Comparison of ENCODE assay signal across 1 cellular context in genomic region chr6:158559895-158560786, GRCh38.
A peak's percentile ranks its signal among the peaks of the same experiment; 100 is the strongest.
TF ChIP-seq lines count a peak whose summit lies in the region.

TSS of gene TMEM181 (plus strand) at chr6:158560091. CDS start at chr6:158560225, 134 bp downstream.

TF ChIP-seq in K562, 482 proteins besides CTCF, POLR2A, EP300 and RAD21 (continued from another document and continues in another):
- TF ChIP-seq ZBTB33 (CRISPR knock-in tag; IDR thresholded peaks at IDR 0.05) (peak; percentile 74; the same call in 1 of the 2 replicates), NFIC (IDR thresholded peaks at IDR 0.05) (no peak; the same call in 1 of the 2 replicates), NFRKB (IDR thresholded peaks at IDR 0.05; ENCODE audit: low read depth) (no peak), ZNF780A (CRISPR knock-in tag; IDR thresholded peaks at IDR 0.05) (no peak), ZNF561 (CRISPR knock-in tag; conservative IDR thresholded peaks at IDR 0.05) (no peak), PHTF2 (CRISPR knock-in tag; IDR thresholded peaks at IDR 0.05) (no peak), STAT5A (IDR thresholded peaks at IDR 0.05; ENCODE audit: borderline replicate concordance, low read length) (no peak), ZBTB9 (CRISPR knock-in tag; IDR thresholded peaks at IDR 0.05) (peak; percentile 87), HIVEP1 (CRISPR knock-in tag; IDR thresholded peaks at IDR 0.05) (no peak), ZZZ3 (IDR thresholded peaks at IDR 0.05) (no peak), SRSF3 (IDR thresholded peaks at IDR 0.05; ENCODE audit: insufficient read depth, low read length) (no peak), HSF4 (CRISPR knock-in tag; IDR thresholded peaks at IDR 0.05; ENCODE audit: borderline replicate concordance) (no peak), TAF7 (tag; IDR thresholded peaks at IDR 0.05) (no peak), GTF2F1 (IDR thresholded peaks at IDR 0.05; ENCODE audit: low read depth, low read length) (no peak), ZNF695 (CRISPR knock-in tag; IDR thresholded peaks at IDR 0.05) (no peak), BRD4 (IDR thresholded peaks at IDR 0.05) (no peak), ZSCAN29 (IDR thresholded peaks at IDR 0.05) (no peak), TARDBP (IDR thresholded peaks at IDR 0.05) (no peak), RAD51 (IDR thresholded peaks at IDR 0.05; ENCODE audit: borderline replicate concordance, low read depth) (peak; percentile 64; the same call in 1 of the 2 replicates), HMG20B (CRISPR knock-in tag; IDR thresholded peaks at IDR 0.05) (0 out of 2 replicates have a peak, but pooled peaks have one; percentile 56), ATF7 (IDR thresholded peaks at IDR 0.05) (peak; percentile 87), CREB1 (IDR thresholded peaks at IDR 0.05) (peak; percentile 98), CREB1 (CRISPR knock-in tag; IDR thresholded peaks at IDR 0.05) (peak; percentile 97), ZNF165 (CRISPR knock-in tag; IDR thresholded peaks at IDR 0.05; ENCODE audit: borderline replicate concordance) (no peak), OTX1 (CRISPR knock-in tag; IDR thresholded peaks at IDR 0.05) (no peak), EHMT2 (IDR thresholded peaks at IDR 0.05) (no peak), NFYB (IDR thresholded peaks at IDR 0.05; ENCODE audit: extremely low read depth, insufficient read length) (no peak), IRF1 (CRISPR knock-in tag; IDR thresholded peaks at IDR 0.05; ENCODE audit: borderline replicate concordance) (no peak), ZNF592 (IDR thresholded peaks at IDR 0.05) (peak; percentile 50; the same call in 1 of the 2 replicates), ZFP91 (CRISPR knock-in tag; IDR thresholded peaks at IDR 0.05) (no peak), ZNF134 (CRISPR knock-in tag; conservative IDR thresholded peaks at IDR 0.05) (0 out of 2 replicates have a peak, but pooled peaks have one; percentile 20), MITF (IDR thresholded peaks at IDR 0.05) (peak; percentile 97), ZFP36 (IDR thresholded peaks at IDR 0.05; ENCODE audit: low read depth, low read length, partially characterized antibody) (no peak), ZNF707 (CRISPR knock-in tag; conservative IDR thresholded peaks at IDR 0.05) (no peak), TBL1XR1 (IDR thresholded peaks at IDR 0.05; ENCODE audit: low read length in 2 of 2) (peak in 1 of 2 experiments; percentile 81; a peak in 1 of 4 replicates), RBM15 (IDR thresholded peaks at IDR 0.05; ENCODE audit: insufficient read depth, low read length) (no peak), RCOR1 (IDR thresholded peaks at IDR 0.05; ENCODE audit: borderline replicate concordance in 1 of 2, low read depth in 2 of 2, low read length in 2 of 2) (peak in 1 of 2 experiments; percentile 26; a peak in 1 of 4 replicates), POLR2H (tag; IDR thresholded peaks at IDR 0.05; ENCODE audit: low read depth) (peak; percentile 83), ZC3H11A (IDR thresholded peaks at IDR 0.05; ENCODE audit: low read depth, low read length) (no peak), SFPQ (IDR thresholded peaks at IDR 0.05; ENCODE audit: low read depth, low read length) (no peak), MEF2A (IDR thresholded peaks at IDR 0.05; ENCODE audit: control insufficient read depth, low read depth, low read length) (no peak), HDAC6 (IDR thresholded peaks at IDR 0.05; ENCODE audit: low read depth, low read length) (no peak), CTBP1 (IDR thresholded peaks at IDR 0.05; ENCODE audit: borderline replicate concordance) (peak; percentile 97), JUNB (CRISPR knock-in tag; conservative IDR thresholded peaks at IDR 0.05) (no peak), MEIS2 (IDR thresholded peaks at IDR 0.05; ENCODE audit: partially characterized antibody) (peak; percentile 27), GTF2B (IDR thresholded peaks at IDR 0.05; ENCODE audit: extremely low read depth, insufficient read length) (no peak), SIN3B (IDR thresholded peaks at IDR 0.05; ENCODE audit: low read depth) (peak; percentile 83), DNMT1 (IDR thresholded peaks at IDR 0.05) (no peak), ZNF395 (CRISPR knock-in tag; IDR thresholded peaks at IDR 0.05) (peak; percentile 82), ZNF347 (CRISPR knock-in tag; IDR thresholded peaks at IDR 0.05; ENCODE audit: low read depth) (no peak), RUNX1 (IDR thresholded peaks at IDR 0.05; ENCODE audit: low read depth) (no peak), ZNF324 (CRISPR knock-in tag; IDR thresholded peaks at IDR 0.05) (no peak), LEF1 (IDR thresholded peaks at IDR 0.05) (no peak), HBP1 (CRISPR knock-in tag; IDR thresholded peaks at IDR 0.05) (no peak), ZNF445 (CRISPR knock-in tag; IDR thresholded peaks at IDR 0.05; ENCODE audit: low read depth) (no peak), ZNF124 (CRISPR knock-in tag; IDR thresholded peaks at IDR 0.05) (no peak), ZNF232 (CRISPR knock-in tag; IDR thresholded peaks at IDR 0.05) (no peak)
